In the genomic region with DNA sequence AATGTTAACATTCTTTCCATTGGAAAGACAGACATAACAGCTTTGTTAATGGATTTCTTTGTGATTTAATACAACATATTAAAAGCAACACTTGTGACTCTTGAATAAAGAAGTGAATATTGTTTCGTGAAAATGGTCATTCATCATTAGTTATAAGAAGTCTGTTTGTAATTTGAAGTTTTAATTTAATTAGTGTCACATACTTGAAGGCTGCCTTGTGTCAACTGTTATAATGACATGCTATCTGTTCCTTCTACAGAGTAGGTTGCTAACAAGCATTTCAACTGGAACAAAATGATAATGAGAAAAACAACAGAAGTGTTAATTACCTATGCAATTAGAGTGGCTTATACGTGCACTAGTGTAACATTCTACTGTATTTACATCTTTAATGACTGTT, we compare ENCODE assay signal across 19 cellular contexts.
DNase-seq lines count a peak whose midpoint lies in the region; ATAC-seq and TF ChIP-seq lines count a peak whose summit lies in the region.
"Had no signal": no experiment of that assay in that cellular context is flagged by ENCODE, and none has a peak within 500 bp of the region (broad histone marks: within the 10 kb centered on the region; RNA-seq: fewer than 3 reads in every experiment).

No MANE protein-coding gene starts in this region.

- no peak for TF ChIP-seq CTCF in smooth muscle cell (IDR thresholded peaks at IDR 0.05; ENCODE audit: borderline replicate concordance, insufficient read depth, poor library complexity, severe bottlenecking)

- H3K9me3 ChIP-seq in SK-N-MC (ENCODE audit: low read depth, low read length): peaks cover 3% of the 10 kb centered on the region; the same call in 1 of the 2 replicates
- H3K9me3 ChIP-seq in smooth muscle cell (replicated peaks; ENCODE audit: low read depth): no peaks in the 10 kb centered on the region
- H3K9me3 ChIP-seq: A549; BLaER1 treated with 17β-estradiol and CSF1 and Interleukin-3, amounts not matched to agents 10 nM and 100 nM; Caco-2 had no signal

- H3K4me2 ChIP-seq in smooth muscle cell: no peak overlapping the region
- H3K4me2 ChIP-seq: A549; BLaER1 treated with 17β-estradiol and CSF1 and Interleukin-3, amounts not matched to agents 10 nM and 100 nM had no signal

- no peaks in the 10 kb centered on the region for H4K20me1 ChIP-seq in smooth muscle cell (ENCODE audit: low read depth)
- H4K20me1 ChIP-seq: BLaER1 treated with 17β-estradiol and CSF1 and Interleukin-3, amounts not matched to agents 10 nM and 100 nM had no signal

- H3F3A ChIP-seq in smooth muscle cell (ENCODE audit: low read depth): peaks cover 13% of the 10 kb centered on the region

- H2AFZ ChIP-seq in smooth muscle cell (ENCODE audit: low read depth): peak overlapping the region; percentile 77

- no peaks in the 10 kb centered on the region for H3K4me1 ChIP-seq in smooth muscle cell (ENCODE audit: low read depth)
- H3K4me1 ChIP-seq: Caco-2 had no signal

- ATAC-seq in SK-N-SH treated with all-trans-retinoic acid at 6 μM for 48 hours (no peak), GM21367 (IDR thresholded peaks at IDR 0.05; ENCODE audit: unreplicated experiment) (no peak), HG03045 (IDR thresholded peaks at IDR 0.05; ENCODE audit: unreplicated experiment) (no peak)
- ATAC-seq: A549; CD8-positive, alpha-beta T cell had no signal

- H3K9ac ChIP-seq in SK-N-MC (ENCODE audit: insufficient read length) (no peak overlapping the region), smooth muscle cell (ENCODE audit: low read depth) (no peak overlapping the region)
- H3K9ac ChIP-seq: BLaER1 treated with 17β-estradiol and CSF1 and Interleukin-3, amounts not matched to agents 10 nM and 100 nM had no signal

- WGBS in smooth muscle cell (ENCODE audit: low lambda C conversion rate): 42% methylated on average over 2 of the region's 2 CpGs

- DNase-seq in NCI-H1417 (lab: John Stamatoyannopoulos, UW) (peak in 2 of 3 experiments; percentile 2 to 63), NCI-H1417 treated with DMSO at 0.1 percent for 48 hours (lab: John Stamatoyannopoulos, UW) (no peak), SK-N-MC (ENCODE audit: low read depth, low spot score) (no peak), smooth muscle cell (lab: John Stamatoyannopoulos, UW; ENCODE audit: unreplicated experiment) (no peak)
- no peak for DNase-seq in activated CD4-positive, alpha-beta T cell treated with anti-CD3 and anti-CD28 coated beads for 4 hours
- DNase-seq: AML-193; Caco-2; Calu3; CD4-positive, alpha-beta T cell; CD8-positive, alpha-beta T cell; DMS79 treated with DMSO at 0.1 percent for 48 hours; GF-D8 had no signal

- H3K79me2 ChIP-seq in smooth muscle cell (ENCODE audit: low read depth): no peaks in the 10 kb centered on the region

- H3K27ac ChIP-seq in SK-N-MC (peak overlapping the region; percentile 83), smooth muscle cell (ENCODE audit: low read depth) (no peak overlapping the region)
- H3K27ac ChIP-seq: 22Rv1; A549; BLaER1 treated with 17β-estradiol and CSF1 and Interleukin-3, amounts not matched to agents 10 nM and 100 nM; C4-2B had no signal

- H3K4me3 ChIP-seq in SK-N-MC: no peak overlapping the region
- no peak overlapping the region for H3K4me3 ChIP-seq in smooth muscle cell
- H3K4me3 ChIP-seq: A549; BLaER1 treated with 17β-estradiol and CSF1 and Interleukin-3, amounts not matched to agents 10 nM and 100 nM had no signal

- H3K36me3 ChIP-seq in SK-N-MC (ENCODE audit: insufficient read depth, low read length): no peaks in the 10 kb centered on the region
- H3K36me3 ChIP-seq in smooth muscle cell (ENCODE audit: low read depth): no peaks in the 10 kb centered on the region
- H3K36me3 ChIP-seq: BLaER1 treated with 17β-estradiol and CSF1 and Interleukin-3, amounts not matched to agents 10 nM and 100 nM had no signal

- no peaks in the 10 kb centered on the region for H3K27me3 ChIP-seq in smooth muscle cell (ENCODE audit: low read depth)
- H3K27me3 ChIP-seq: BLaER1 treated with 17β-estradiol and CSF1 and Interleukin-3, amounts not matched to agents 10 nM and 100 nM had no signal

TF ChIP-seq in SK-N-SH treated with all-trans-retinoic acid at 6 μM for 48 hours, 23 proteins besides CTCF, POLR2A, EP300 and RAD21:
- TF ChIP-seq CSDC2 (CRISPR knock-in tag; IDR thresholded peaks at IDR 0.05) (no peak), ZNF565 (CRISPR knock-in tag; conservative IDR thresholded peaks at IDR 0.05; ENCODE audit: low read depth) (no peak), ISL1 (CRISPR knock-in tag; IDR thresholded peaks at IDR 0.05) (peak; percentile 45), TCF4 (CRISPR knock-in tag; IDR thresholded peaks at IDR 0.05; ENCODE audit: borderline replicate concordance) (peak; percentile 62)
- TF ChIP-seq, protein P1, sequence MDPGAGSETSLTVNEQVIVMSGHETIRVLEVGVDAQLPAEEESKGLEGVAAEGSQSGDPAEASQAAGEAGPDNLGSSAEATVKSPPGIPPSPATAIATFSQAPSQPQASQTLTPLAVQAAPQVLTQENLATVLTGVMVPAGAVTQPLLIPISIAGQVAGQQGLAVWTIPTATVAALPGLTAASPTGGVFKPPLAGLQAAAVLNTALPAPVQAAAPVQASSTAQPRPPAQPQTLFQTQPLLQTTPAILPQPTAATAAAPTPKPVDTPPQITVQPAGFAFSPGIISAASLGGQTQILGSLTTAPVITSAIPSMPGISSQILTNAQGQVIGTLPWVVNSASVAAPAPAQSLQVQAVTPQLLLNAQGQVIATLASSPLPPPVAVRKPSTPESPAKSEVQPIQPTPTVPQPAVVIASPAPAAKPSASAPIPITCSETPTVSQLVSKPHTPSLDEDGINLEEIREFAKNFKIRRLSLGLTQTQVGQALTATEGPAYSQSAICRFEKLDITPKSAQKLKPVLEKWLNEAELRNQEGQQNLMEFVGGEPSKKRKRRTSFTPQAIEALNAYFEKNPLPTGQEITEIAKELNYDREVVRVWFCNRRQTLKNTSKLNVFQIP (CRISPR knock-in tag; IDR thresholded peaks at IDR 0.05; ENCODE audit: borderline replicate concordance, low read depth): no peak

Comparison
In these comparisons a context has a peak if more than half of its experiments do, and no peak if none do; other contexts are left out.
1. DNase-seq: peak in NCI-H1417 (2 of 3); none in NCI-H1417 treated with DMSO at 0.1 percent for 48 hours (single experiment), SK-N-MC (single experiment), smooth muscle cell (single experiment) and activated CD4-positive, alpha-beta T cell treated with anti-CD3 and anti-CD28 coated beads for 4 hours (0 of 2).